8 cellular contexts compared by ENCODE assay signal in genomic region chr5:132103380-132103951, GRCh38. TPM values are rescaled to one million over a fixed set of nuclear protein-coding genes. Genes with fewer than 3 reads are reported as not detected.
DNase-seq lines count a peak whose midpoint lies in the region; ATAC-seq, FAIRE-seq and TF ChIP-seq lines count a peak whose summit lies in the region.

No MANE protein-coding gene starts in this region.

- no peaks in the 10 kb centered on the region for H3K9me1 ChIP-seq in K562 (ENCODE audit: control insufficient read depth, insufficient read depth, low read length)

- TF ChIP-seq RAD21 in K562 (CRISPR knock-in tag; conservative IDR thresholded peaks at IDR 0.05 in 1 of 2, IDR thresholded peaks at IDR 0.05 in 1 of 2) = 0 out of 4 replicates have a peak, but pooled peaks of 1 of the 2 experiments have one; percentile 5

- no peak overlapping the region for H3K4me3 ChIP-seq in BJ (ENCODE audit: low read depth, low read length)
- H3K4me3 ChIP-seq in K562 = no peak overlapping the region
- H3K4me3 ChIP-seq in left lung = no peak overlapping the region

- H3K27me3 Mint-ChIP-seq in T-helper 17 cell = no peaks in the 10 kb centered on the region

- H3K27me3 ChIP-seq in BJ (ENCODE audit: control insufficient read depth, insufficient read depth, low read length) (no peaks in the 10 kb centered on the region), K562 (ENCODE audit: control insufficient read depth in 2 of 2, insufficient read depth in 2 of 2, low read length in 2 of 2) (no peaks in the 10 kb centered on the region), left lung (no peaks in the 10 kb centered on the region)

- BruUV-seq in K562 (replicated peaks; lab: Mats Ljungman, UMichigan) = no TSS peak

- H3K9ac ChIP-seq in K562 (ENCODE audit: insufficient read depth in 1 of 2, low read depth in 2 of 2, low read length in 2 of 2) = peak overlapping the region; percentile 21 to 23; a peak in 2 of 4 replicates

- TF ChIP-seq EP300 in K562 (IDR thresholded peaks at IDR 0.05; ENCODE audit: low read length) = peak; percentile 73

- peaks cover 61% of the 10 kb centered on the region for H3K4me1 Mint-ChIP-seq in T-helper 17 cell

- H3K79me2 ChIP-seq in K562 (ENCODE audit: control insufficient read depth, insufficient read depth, low read length) = no peaks in the 10 kb centered on the region; the same call in 2 of the 3 replicates

- peak overlapping the region; percentile 75 for H3K4me3 Mint-ChIP-seq in T-helper 17 cell

- DNase-seq in BJ (ENCODE audit: low read depth) = peak; percentile 85
- peak; percentile 30 to 64 (median 56) for DNase-seq in T-helper 17 cell
- DNase-seq in K562 (ENCODE audit: extremely low read depth in 1 of 4, low spot score in 3 of 4) = peak; percentile 75 to 89 (median 83)
- peak; percentile 71 to 84 for DNase-seq in left lung
- DNase-seq in stimulated activated CD8-positive, alpha-beta memory T cell treated with anti-CD3 and anti-CD28 coated beads, Interleukin-15, amount 100 ng/mL, for 1 hour (ENCODE audit: low read depth) = peak; percentile 46
- no peak for DNase-seq in NCI-H526 treated with DMSO at 0.1 percent for 48 hours (lab: John Stamatoyannopoulos, UW)

- H3K36me3 Mint-ChIP-seq in T-helper 17 cell (ENCODE audit: low read depth) = no peaks in the 10 kb centered on the region

- TF ChIP-seq POLR2A in K562 (conservative IDR thresholded peaks at IDR 0.05) = no peak

- peaks cover 8% of the 10 kb centered on the region; the same call in 1 of the 2 replicates for H4K20me1 ChIP-seq in K562 (replicated peaks; ENCODE audit: control insufficient read depth, insufficient read depth, low read length)

- peak overlapping the region; percentile 43 for H3K4me2 ChIP-seq in K562 (ENCODE audit: insufficient read depth, low read length)

- POLR2A ChIA-PET in BJ (lab: Charles Lee) (no interaction called here), K562 (lab: Yijun Ruan, JAX) (interaction anchor here (1.1 to 2.2 kb wide), 3 partner anchors 10 to 17 kb away, joined by 3 to 11 read pairs (median 5); no protein-coding TSS in a partner anchor)

- TF ChIP-seq CTCF in BJ (IDR thresholded peaks at IDR 0.05; ENCODE audit: insufficient read depth, low read depth, low read length) = peak; percentile 25; the same call in 1 of the 2 replicates
- TF ChIP-seq CTCF in K562 (IDR thresholded peaks at IDR 0.05 in 2 of 3, conservative IDR thresholded peaks at IDR 0.05 in 1 of 3; ENCODE audit: insufficient read depth in 2 of 3, low read depth in 1 of 3, low read length in 3 of 3) = 0 out of 6 replicates have a peak, but pooled peaks of 1 of the 3 experiments have one; percentile 6
- TF ChIP-seq CTCF in left lung (IDR thresholded peaks at IDR 0.05) = no peak

- H3K36me3 ChIP-seq in BJ (ENCODE audit: control insufficient read depth, insufficient read depth, low read length) = no peaks in the 10 kb centered on the region
- no peaks in the 10 kb centered on the region; the same call in 2 of the 3 replicates for H3K36me3 ChIP-seq in K562 (ENCODE audit: control insufficient read depth, insufficient read depth, low read length)
- H3K36me3 ChIP-seq in left lung = no peaks in the 10 kb centered on the region

- peaks cover 28 to 57% of the 10 kb centered on the region in 2 experiments for H3K4me1 ChIP-seq in K562 (replicated peaks in 1 of 2; ENCODE audit: control insufficient read depth in 2 of 2, insufficient read depth in 2 of 2, low read length in 2 of 2)
- peaks cover 0 to 32% of the 10 kb centered on the region in 2 donors for H3K4me1 ChIP-seq in left lung

- H3K27ac Mint-ChIP-seq in T-helper 17 cell = peak overlapping the region; percentile 97

- ATAC-seq in GM19397 (IDR thresholded peaks at IDR 0.05; ENCODE audit: unreplicated experiment) (peak; percentile 62), HG03469 (IDR thresholded peaks at IDR 0.05; ENCODE audit: unreplicated experiment) (peak; percentile 55), T-helper 17 cell (peak; percentile 79), K562 (peak; percentile 88), left lung (peak; percentile 76)

- H3K9me3 ChIP-seq in T-helper 17 cell (ENCODE audit: control insufficient read depth, low read length, poor library complexity, severe bottlenecking) (no peaks in the 10 kb centered on the region), K562 (replicated peaks; ENCODE audit: control insufficient read depth, insufficient read depth, low read depth, low read length) (no peaks in the 10 kb centered on the region), left lung (no peaks in the 10 kb centered on the region)

- peak; percentile 87 for FAIRE-seq in K562 (lab: Jason Lieb, UNC)

- CTCF ChIA-PET in BJ (lab: Yijun Ruan, JAX) = interaction anchor here (1.0 to 1.9 kb wide), 3 partner anchors 10 to 38 kb away, joined by 3 to 6 read pairs (median 5); no protein-coding TSS in a partner anchor
- CTCF ChIA-PET in K562 (lab: Yijun Ruan, JAX; ENCODE audit: low intra/inter-chr PET ratio) = no interaction called here

- in situ Hi-C loops in K562 (cut with MboI) = no loop called here

- intact Hi-C loops in K562 (cut with micrococcal nuclease) (no loop called here), left lung (cut with DNase I) (no loop called here)

- no peak overlapping the region for H2AFZ ChIP-seq in K562 (ENCODE audit: low read depth, low read length)

- H3K27ac ChIP-seq in K562 (ENCODE audit: extremely low read depth, low read depth, low read length) (peak overlapping the region; percentile 75; the same call in 2 of the 3 replicates), left lung (peak overlapping the region; percentile 23 to 68)

TF ChIP-seq in K562, 482 proteins besides CTCF, POLR2A, EP300 and RAD21 (continues in another document):
- TF ChIP-seq KHSRP (IDR thresholded peaks at IDR 0.05) = no peak
- TF ChIP-seq ZBTB9 (CRISPR knock-in tag; IDR thresholded peaks at IDR 0.05) = no peak
- TF ChIP-seq CBFB (CRISPR knock-in tag; IDR thresholded peaks at IDR 0.05) = no peak
- TF ChIP-seq CBX1 (IDR thresholded peaks at IDR 0.05; ENCODE audit: low read depth) = no peak
- no peak for TF ChIP-seq ZNF586 (CRISPR knock-in tag; conservative IDR thresholded peaks at IDR 0.05)
- no peak for TF ChIP-seq MED1 (CRISPR knock-in tag; IDR thresholded peaks at IDR 0.05; ENCODE audit: borderline replicate concordance)
- no peak for TF ChIP-seq RHOXF2B (CRISPR knock-in tag; conservative IDR thresholded peaks at IDR 0.05)
- TF ChIP-seq ZNF184 (CRISPR knock-in tag; IDR thresholded peaks at IDR 0.05) = no peak
- TF ChIP-seq ADNP (tag; IDR thresholded peaks at IDR 0.05) = no peak
- no peak for TF ChIP-seq ZNF444 (CRISPR knock-in tag; IDR thresholded peaks at IDR 0.05)

RNA-seq across cellular contexts. Expression of gene CSF2, which starts 29.9 kb away (rescaled TPM):
- polyA plus RNA-seq in BJ (2011; rRNA removed) (not detected in 2 replicates), K562 (2011; rRNA removed) (not detected in 2 replicates), K562 (2014; fragmentation: Illumina TruSeq; extraction: Trizol) (not detected in 2 replicates), K562 (2014; fragmentation: Nextera tagmentation; extraction: Ambion mirVana) (not detected), K562 (2014; rRNA removed) (not detected in 2 replicates)
- polyA minus RNA-seq in BJ (2011; rRNA and poly(A)+ RNA removed) = not detected in 2 replicates
- total RNA-seq in T-helper 17 cell (not detected), K562 (2014; rRNA removed) (not detected in 2 replicates), K562 (2014; rRNA removed; fragmentation: Illumina TruSeq; extraction: Trizol) (not detected in 2 replicates), K562 (2015; rRNA removed; fragmentation: Illumina TruSeq; extraction: Trizol) (0.25 TPM in 1 of 2 replicates, not detected in the other), K562 (2021) (0.29 TPM in 1 of 2 replicates, not detected in the other), left lung (1 to 10 TPM; 4.6 to 5.1 TPM)
- total RNA-seq in K562 (2011; cell fraction: chromatin; rRNA removed; ENCODE audit: low replicate concordance) = not detected in 2 replicates
- not detected in 2 replicates for total RNA-seq in K562 (2011; cell fraction: nucleolus; rRNA removed)
- not detected in 2 replicates for total RNA-seq in K562 (2011; cell fraction: nucleoplasm; rRNA removed)
- polyA plus RNA-seq in K562 (2011; cell fraction: cytosol; rRNA removed) = not detected in 2 replicates
- 0.30 TPM in 1 of 2 replicates, not detected in the other for polyA plus RNA-seq in K562 (2011; cell fraction: nucleus; rRNA removed)
- polyA plus RNA-seq in K562 (2012) = 0.13 TPM in 1 of 2 replicates, not detected in the other
- not detected in 2 replicates for polyA minus RNA-seq in K562 (2011; rRNA and poly(A)+ RNA removed)
- polyA minus RNA-seq in K562 (2011; cell fraction: cytosol; rRNA and poly(A)+ RNA removed) = not detected in 2 replicates
- not detected in 2 replicates for polyA minus RNA-seq in K562 (2011; cell fraction: nucleus; rRNA and poly(A)+ RNA removed)

RNA-seq across cellular contexts. Expression of gene IL3, which starts 43.0 kb away (rescaled TPM):
- polyA plus RNA-seq in BJ (2011; rRNA removed) (not detected in 2 replicates), K562 (2011; rRNA removed) (not detected in 2 replicates), K562 (2014; fragmentation: Illumina TruSeq; extraction: Trizol) (not detected in 2 replicates), K562 (2014; fragmentation: Nextera tagmentation; extraction: Ambion mirVana) (not detected), K562 (2014; rRNA removed) (not detected in 2 replicates)
- not detected in 2 replicates for polyA minus RNA-seq in BJ (2011; rRNA and poly(A)+ RNA removed)
- total RNA-seq in T-helper 17 cell (not detected), K562 (2014; rRNA removed) (not detected in 2 replicates), K562 (2014; rRNA removed; fragmentation: Illumina TruSeq; extraction: Trizol) (not detected in 2 replicates), K562 (2015; rRNA removed; fragmentation: Illumina TruSeq; extraction: Trizol) (not detected in 2 replicates), K562 (2021) (not detected in 2 replicates), left lung (not detected)
- not detected in 2 replicates for total RNA-seq in K562 (2011; cell fraction: chromatin; rRNA removed; ENCODE audit: low replicate concordance)
- not detected in 2 replicates for total RNA-seq in K562 (2011; cell fraction: nucleolus; rRNA removed)
- not detected in 2 replicates for total RNA-seq in K562 (2011; cell fraction: nucleoplasm; rRNA removed)
- polyA plus RNA-seq in K562 (2011; cell fraction: cytosol; rRNA removed) = not detected in 2 replicates
- polyA plus RNA-seq in K562 (2011; cell fraction: nucleus; rRNA removed) = not detected in 2 replicates
- 0.08 and 0.12 TPM in 2 replicates for polyA plus RNA-seq in K562 (2012)
- not detected in 2 replicates for polyA minus RNA-seq in K562 (2011; rRNA and poly(A)+ RNA removed)
- not detected in 2 replicates for polyA minus RNA-seq in K562 (2011; cell fraction: cytosol; rRNA and poly(A)+ RNA removed)
- polyA minus RNA-seq in K562 (2011; cell fraction: nucleus; rRNA and poly(A)+ RNA removed) = not detected in 2 replicates

Comparison
In these comparisons a context has a peak if more than half of its experiments do, and no peak if none do; other contexts are left out.
1. RNA of gene CSF2, which starts 29.9 kb away (total RNA-seq): 4.6 to 5.1 TPM in left lung; not detected in T-helper 17 cell and 0.25 to 0.29 TPM in K562; every median in the first group is over 4 times any median in the second.
2. Peak in every context shown above with its lines, with median percentiles within 50 percentile points of each other: ATAC-seq.